Comparison of ENCODE assay signal across 18 cellular contexts in genomic region chr3:160134454-160134853, GRCh38.
DNase-seq lines count a peak whose midpoint lies in the region; ATAC-seq and TF ChIP-seq lines count a peak whose summit lies in the region.
"Had no signal": no experiment of that assay in that cellular context is flagged by ENCODE, and none has a peak within 500 bp of the region (broad histone marks: within the 10 kb centered on the region; RNA-seq: fewer than 3 reads in every experiment).

No MANE protein-coding gene starts in this region.

- H3K4me3 ChIP-seq in HL-60 (replicated peaks; ENCODE audit: insufficient read depth, low read length) (no peak overlapping the region), aorta (ENCODE audit: low read length in 2 of 2) (no peak overlapping the region)
- H3K4me3 ChIP-seq: adrenal gland, spleen had no signal

- peaks cover 46% of the 10 kb centered on the region for H3K4me1 Mint-ChIP-seq in CD14-positive monocyte
- H3K4me1 Mint-ChIP-seq in natural killer cell treated with Interleukin-12 subunit alpha and Interleukin-12 subunit beta and Interleukin-15 and Interleukin-18, amount 100 ng/mL, for 72 hours (ENCODE audit: low read depth in 2 of 2): peaks cover 5 to 7% of the 10 kb centered on the region in 2 donors

- H3K27ac ChIP-seq in HL-60 (replicated peaks): peak overlapping the region; percentile 63
- peak overlapping the region; percentile 10; the same call in 1 of the 2 replicates for H3K27ac ChIP-seq in RWPE1
- H3K27ac ChIP-seq in aorta (ENCODE audit: low read depth in 1 of 2, low read length in 2 of 2): no peak overlapping the region
- H3K27ac ChIP-seq: adrenal gland, spleen had no signal

- H3K27ac Mint-ChIP-seq in CD14-positive monocyte: peak overlapping the region in 5 of 7 donors; percentile 36 to 83 (median 72)
- H3K27ac Mint-ChIP-seq in natural killer cell treated with Interleukin-12 subunit alpha and Interleukin-12 subunit beta and Interleukin-15 and Interleukin-18, amount 100 ng/mL, for 72 hours: peak overlapping the region in 1 of 2 donors; percentile 20
- H3K27ac Mint-ChIP-seq: CD4-positive, CD25-positive, alpha-beta regulatory T cell had no signal

- H3K9me3 ChIP-seq in aorta (ENCODE audit: control insufficient read depth, low read length): no peaks in the 10 kb centered on the region
- H3K9me3 ChIP-seq: adrenal gland, spleen had no signal

- 86 to 87% methylated on average over 4 of the region's 4 CpGs for WGBS in aorta, 2 donors

- H3K27me3 Mint-ChIP-seq in CD14-positive monocyte (ENCODE audit: low read depth in 3 of 3): peaks cover 12 to 19% (median 15%) of the 10 kb centered on the region in 3 donors
- H3K27me3 Mint-ChIP-seq in natural killer cell treated with Interleukin-12 subunit alpha and Interleukin-12 subunit beta and Interleukin-15 and Interleukin-18, amount 100 ng/mL, for 72 hours: peaks cover under 1 to 3% of the 10 kb centered on the region in 2 donors

- H3K36me3 ChIP-seq in aorta (ENCODE audit: control insufficient read depth in 1 of 2, insufficient read depth in 2 of 2, low read length in 1 of 2): no peaks in the 10 kb centered on the region
- H3K36me3 ChIP-seq: adrenal gland, spleen had no signal

- H3K27me3 ChIP-seq in HL-60 (ENCODE audit: insufficient read depth, poor library complexity, severe bottlenecking) (no peaks in the 10 kb centered on the region), aorta (ENCODE audit: control insufficient read depth in 1 of 2, insufficient read depth in 2 of 2, low read length in 1 of 2) (no peaks in the 10 kb centered on the region)
- H3K27me3 ChIP-seq: adrenal gland, spleen had no signal

- ATAC-seq in natural killer cell treated with Interleukin-12 subunit alpha and Interleukin-12 subunit beta and Interleukin-15 and Interleukin-18, amount 100 ng/mL, for 72 hours: no peak
- ATAC-seq in aorta (ENCODE audit: low FRiP score): no peak

- CTCF ChIA-PET in RWPE1 (lab: Yijun Ruan, JAX): interaction anchor here (0.5 to 0.7 kb wide), 4 partner anchors 168 to 1406 kb away, joined by 3 to 5 read pairs (median 4); no protein-coding TSS in a partner anchor

- H3K4me3 Mint-ChIP-seq in CD14-positive monocyte: peak overlapping the region in 1 of 2 donors; percentile 28
- no peak overlapping the region for H3K4me3 Mint-ChIP-seq in natural killer cell treated with Interleukin-12 subunit alpha and Interleukin-12 subunit beta and Interleukin-15 and Interleukin-18, amount 100 ng/mL, for 72 hours
- H3K4me3 Mint-ChIP-seq: CD4-positive, CD25-positive, alpha-beta regulatory T cell had no signal

- H3K9me3 Mint-ChIP-seq in CD14-positive monocyte: peaks cover 0 to 2% (median 0%) of the 10 kb centered on the region in 7 donors
- no peaks in the 10 kb centered on the region for H3K9me3 Mint-ChIP-seq in natural killer cell treated with Interleukin-12 subunit alpha and Interleukin-12 subunit beta and Interleukin-15 and Interleukin-18, amount 100 ng/mL, for 72 hours

- TF ChIP-seq CTCF in CD14-positive monocyte (IDR thresholded peaks at IDR 0.05) (no peak), HL-60 (IDR thresholded peaks at IDR 0.05; ENCODE audit: insufficient read depth, low read length) (no peak), RWPE1 (conservative IDR thresholded peaks at IDR 0.05; ENCODE audit: low read depth) (no peak)

- DNase-seq in CD14-positive monocyte (ENCODE audit: low spot score): peak; percentile 52
- no peak for DNase-seq in HL-60 (ENCODE audit: low read depth in 1 of 2, low spot score in 1 of 2)
- no peak for DNase-seq in RWPE1 (ENCODE audit: low spot score)
- peak; percentile 67 for DNase-seq in kidney tubule cell (ENCODE audit: low spot score)
- no peak for DNase-seq in natural killer cell treated with Interleukin-12 subunit alpha and Interleukin-12 subunit beta and Interleukin-15 and Interleukin-18, amount 100 ng/mL, for 72 hours (ENCODE audit: low spot score)
- no peak for DNase-seq in aorta
- no peak for DNase-seq in effector CD4-positive, alpha-beta T cell
- no peak for DNase-seq in NCI-H82 (lab: John Stamatoyannopoulos, UW)
- DNase-seq: activated gamma-delta T cell treated with Interleukin-2 at 50 U/mL for 16 hours; adrenal gland; CD4-positive, CD25-positive, alpha-beta regulatory T cell; DMS153; left colon; midbrain; NCI-H1694; NCI-H2227 treated with DMSO at 0.1 percent for 48 hours; spleen; stimulated activated CD4-positive, alpha-beta T cell treated with anti-CD3 and anti-CD28 coated beads, Interleukin-4, amount 100 ng/mL, for 4 hours had no signal

- intact Hi-C loops in CD14-positive monocyte (cut with micrococcal nuclease) (no loop called here), aorta (cut with DNase I) (no loop called here)

- H3K36me3 Mint-ChIP-seq in CD14-positive monocyte: no peaks in the 10 kb centered on the region
- H3K36me3 Mint-ChIP-seq in natural killer cell treated with Interleukin-12 subunit alpha and Interleukin-12 subunit beta and Interleukin-15 and Interleukin-18, amount 100 ng/mL, for 72 hours: no peaks in the 10 kb centered on the region
- H3K36me3 Mint-ChIP-seq: CD4-positive, CD25-positive, alpha-beta regulatory T cell had no signal

- H3K4me1 ChIP-seq in aorta (ENCODE audit: control insufficient read depth in 1 of 2, insufficient read depth in 2 of 2, low read length in 2 of 2): no peaks in the 10 kb centered on the region
- H3K4me1 ChIP-seq: adrenal gland had no signal

- POLR2A ChIA-PET in RWPE1 (lab: Yijun Ruan, JAX; ENCODE audit: low non-redundant PET): no interaction called here

Comparison
In these comparisons a context has a peak if more than half of its experiments do, and no peak if none do; other contexts are left out.
1. DNase-seq: peak in CD14-positive monocyte (single experiment) and kidney tubule cell (single experiment); none in HL-60 (0 of 2), RWPE1 (single experiment), natural killer cell treated with Interleukin-12 subunit alpha and Interleukin-12 subunit beta and Interleukin-15 and Interleukin-18, amount 100 ng/mL, for 72 hours (single experiment), aorta (0 of 2), effector CD4-positive, alpha-beta T cell (single experiment) and NCI-H82 (single experiment).
2. H3K27ac ChIP-seq: peak in HL-60 (single experiment) and RWPE1 (single experiment); none in aorta (0 of 2).